ENCODE assay signal across 9 cellular contexts in the genomic region with DNA sequence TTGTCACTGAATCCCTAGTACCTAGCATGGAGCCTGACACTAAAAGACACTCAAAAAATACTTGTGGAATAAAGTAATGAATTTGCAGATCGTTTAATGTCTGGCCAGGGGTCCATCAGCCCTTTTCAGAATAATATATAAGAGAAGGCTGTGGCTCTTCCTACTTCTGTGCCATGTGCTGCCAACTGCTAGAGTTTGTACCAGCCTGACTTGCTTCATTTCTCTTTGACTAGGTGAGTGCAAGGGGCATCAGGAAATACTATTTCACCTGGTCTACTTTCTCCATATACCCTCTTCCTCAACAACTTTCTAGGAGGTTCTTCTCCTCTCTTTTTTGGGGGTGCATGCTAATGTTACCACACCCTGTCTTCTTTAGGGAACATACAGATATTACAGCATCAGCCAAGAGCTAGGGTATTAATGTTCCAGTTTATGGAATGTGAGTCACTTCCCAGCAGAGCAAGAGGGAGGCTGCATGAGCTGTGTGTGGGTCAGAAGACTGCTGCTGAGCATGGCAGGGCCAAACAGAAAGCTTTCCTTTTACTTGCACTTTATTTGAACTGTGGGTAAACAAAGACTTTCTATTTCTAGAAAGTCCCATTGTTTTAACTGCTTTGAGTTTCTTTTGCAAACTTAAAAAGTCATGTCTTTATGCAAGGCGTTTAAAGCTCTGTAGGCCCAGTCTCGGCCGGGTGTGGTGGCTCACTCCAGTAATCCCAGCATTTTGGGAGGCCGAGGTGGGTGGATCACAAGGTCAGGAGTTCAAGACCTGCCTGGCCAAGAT.
DNase-seq lines count a peak whose midpoint lies in the region; ATAC-seq and TF ChIP-seq lines count a peak whose summit lies in the region.
"Had no signal": no experiment of that assay in that cellular context is flagged by ENCODE, and none has a peak within 500 bp of the region (broad histone marks: within the 10 kb centered on the region; RNA-seq: fewer than 3 reads in every experiment).

No MANE protein-coding gene starts in this region.

- H3K79me2 ChIP-seq in mammary epithelial cell (ENCODE audit: insufficient read depth, low read length) = no peaks in the 10 kb centered on the region

- H3K27ac ChIP-seq in mammary epithelial cell (ENCODE audit: insufficient read depth, low read depth, low read length) (no peak overlapping the region), stomach (peak overlapping the region; percentile 37 to 79 (median 63))

- H3K9ac ChIP-seq in mammary epithelial cell (ENCODE audit: insufficient read depth, low read length) = no peak overlapping the region

- TF ChIP-seq CTCF in HFF-Myc (IDR thresholded peaks at IDR 0.05; ENCODE audit: low read depth, low read length, missing control alignments) = no peak
- no peak for TF ChIP-seq CTCF in mammary epithelial cell (conservative IDR thresholded peaks at IDR 0.05 in 1 of 2, IDR thresholded peaks at IDR 0.05 in 1 of 2; ENCODE audit: extremely low read depth in 1 of 2, insufficient read depth in 1 of 2, low read depth in 1 of 2, low read length in 2 of 2)
- no peak for TF ChIP-seq CTCF in stomach (IDR thresholded peaks at IDR 0.05)

- 79% methylated on average over 5 of the region's 5 CpGs for WGBS in mammary epithelial cell (ENCODE audit: low coverage, missing lambda C conversion rate)
- 24 to 44% (median 27%) methylated on average over 5 of the region's 5 CpGs for WGBS in stomach, 5 donors

- no peak for TF ChIP-seq POLR2A in stomach (IDR thresholded peaks at IDR 0.05)

- intact Hi-C loops in mammary epithelial cell (cut with micrococcal nuclease) = no loop called here
- intact Hi-C loops in stomach (cut with DNase I; ENCODE audit: low total_unique reads) = no loop called here

- dilution Hi-C loops in mammary epithelial cell (cut with HindIII; ENCODE audit: low sequenced_read_pairs) = no loop called here

- CTCF ChIA-PET in mammary epithelial cell (lab: Charles Lee; ENCODE audit: low non-redundant PET) = interaction anchor here (0.6 kb wide), 1 partner anchor 200 kb away, joined by 3 read pairs; no protein-coding TSS in a partner anchor

- no peaks in the 10 kb centered on the region for H3K9me3 ChIP-seq in mammary epithelial cell (replicated peaks; ENCODE audit: insufficient read depth, low read length)
- no peaks in the 10 kb centered on the region for H3K9me3 ChIP-seq in stomach

- ATAC-seq in GM18517 (IDR thresholded peaks at IDR 0.05; ENCODE audit: unreplicated experiment) = no peak

- peak overlapping the region; percentile 30 for H2AFZ ChIP-seq in mammary epithelial cell (ENCODE audit: low read depth, low read length)

- no peak for TF ChIP-seq EP300 in stomach (IDR thresholded peaks at IDR 0.05)

- DNase-seq in HFF-Myc (ENCODE audit: extremely low read depth, low read depth) = peak; percentile 44
- peak; percentile 69 for DNase-seq in mammary epithelial cell
- peak; percentile 48 for DNase-seq in hepatic stellate cell (ENCODE audit: low spot score)
- peak; percentile 30 for DNase-seq in stomach
- DNase-seq in KG1 (lab: John Stamatoyannopoulos, UW) = no peak
- no peak for DNase-seq in activated CD8-positive, alpha-beta memory T cell treated with anti-CD3 and anti-CD28 coated beads for 24 hours
- no peak for DNase-seq in NAMALWA (ENCODE audit: low spot score)
- DNase-seq: NCI-H187 treated with DMSO at 0.1 percent for 48 hours had no signal

- BruUV-seq in mammary epithelial cell (replicated peaks; lab: Mats Ljungman, UMichigan) = no TSS peak

- H3K4me1 ChIP-seq in mammary epithelial cell (ENCODE audit: insufficient read depth, low read length) (peaks cover 12% of the 10 kb centered on the region), stomach (peaks cover 5 to 18% (median 10%) of the 10 kb centered on the region in 4 donors)

- in situ Hi-C loops in mammary epithelial cell (cut with MboI; ENCODE audit: low sequenced_read_pairs in 2 of 2) = no loop called here

- no peak overlapping the region for H3K4me2 ChIP-seq in mammary epithelial cell (ENCODE audit: insufficient read depth, low read depth, low read length)

- H3K4me3 ChIP-seq in HFF-Myc (replicated peaks; ENCODE audit: low read depth, low read length) (no peak overlapping the region), mammary epithelial cell (replicated peaks in 1 of 3; ENCODE audit: insufficient read depth in 1 of 3, low read depth in 2 of 3, low read length in 3 of 3) (no peak overlapping the region), stomach (no peak overlapping the region)

- H3K27me3 ChIP-seq in mammary epithelial cell (ENCODE audit: insufficient read depth, low read length) (no peaks in the 10 kb centered on the region), stomach (no peaks in the 10 kb centered on the region)

- H4K20me1 ChIP-seq in mammary epithelial cell (ENCODE audit: insufficient read depth, low read length) = no peaks in the 10 kb centered on the region

- H3K36me3 ChIP-seq in mammary epithelial cell (ENCODE audit: insufficient read depth, low read length) (no peaks in the 10 kb centered on the region), stomach (no peaks in the 10 kb centered on the region)

Comparison
In these comparisons a context has a peak if more than half of its experiments do, and no peak if none do; other contexts are left out.
1. DNase-seq: peak in HFF-Myc (single experiment), mammary epithelial cell (single experiment), hepatic stellate cell (single experiment) and stomach (single experiment); none in KG1 (single experiment), activated CD8-positive, alpha-beta memory T cell treated with anti-CD3 and anti-CD28 coated beads for 24 hours (single experiment) and NAMALWA (single experiment).